ENCODE assay signal across 1 cellular context in genomic region chr11:9575531-9576240, GRCh38.
TF ChIP-seq lines count a peak whose summit lies in the region.

No MANE protein-coding gene starts in this region.

TF ChIP-seq in HepG2, 621 proteins besides CTCF, POLR2A, EP300 and RAD21 (continued from another document):
- no peak for TF ChIP-seq HMGXB4 (CRISPR knock-in tag; IDR thresholded peaks at IDR 0.05; ENCODE audit: borderline replicate concordance in 1 of 2, low read depth in 1 of 2)
- TF ChIP-seq CREB1 (IDR thresholded peaks at IDR 0.05), result no peak
- 0 out of 2 replicates have a peak, but pooled peaks have one; percentile 21 for TF ChIP-seq CREB1 (CRISPR knock-in tag; IDR thresholded peaks at IDR 0.05)
- no peak for TF ChIP-seq ZNF639 (CRISPR knock-in tag; conservative IDR thresholded peaks at IDR 0.05)
- no peak for TF ChIP-seq ZNF235 (CRISPR knock-in tag; IDR thresholded peaks at IDR 0.05; ENCODE audit: borderline replicate concordance)
